23 cellular contexts compared by ENCODE assay signal in genomic region chr19:13896227-13896626, GRCh38. TPM values are rescaled to one million over a fixed set of nuclear protein-coding genes. Genes with fewer than 3 reads are reported as not detected.
"Had no signal": no experiment of that assay in that cellular context is flagged by ENCODE, and none has a peak within 500 bp of the region (broad histone marks: within the 10 kb centered on the region; RNA-seq: fewer than 3 reads in every experiment).

No MANE protein-coding gene starts in this region.

- H3K27ac ChIP-seq: RWPE1 had no signal

- H3K9ac ChIP-seq: SK-N-SH had no signal

- H3K9me3 ChIP-seq: SK-N-SH had no signal

- DNase-seq: KBM-7, MV-4-11, NCI-H1048, NCI-H1105 treated with DMSO at 0.1 percent for 48 hours, NCI-H1417 treated with DMSO at 0.1 percent for 48 hours, NCI-H146, NCI-H1694 treated with DMSO at 0.1 percent for 48 hours, NCI-H1930, NCI-H2081, NCI-H2107, NCI-H2227 treated with DMSO at 0.1 percent for 48 hours, NCI-H524, NCI-H526 treated with DMSO at 0.1 percent for 48 hours, NCI-H774, SHP77, SK-N-SH, SW 1271 had no signal

RNA-seq across cellular contexts. Expression of gene NANOS3, which starts 19.3 kb away (rescaled TPM):
- total RNA-seq: HT-29, LHCN-M2, MCF 10A, NCI-H460, SK-MEL-5 had no signal

RNA-seq across cellular contexts. Expression of gene PODNL1, which starts 42.0 kb away (rescaled TPM):
- total RNA-seq: NCI-H460, SK-MEL-5 had no signal
